In the genomic region with DNA sequence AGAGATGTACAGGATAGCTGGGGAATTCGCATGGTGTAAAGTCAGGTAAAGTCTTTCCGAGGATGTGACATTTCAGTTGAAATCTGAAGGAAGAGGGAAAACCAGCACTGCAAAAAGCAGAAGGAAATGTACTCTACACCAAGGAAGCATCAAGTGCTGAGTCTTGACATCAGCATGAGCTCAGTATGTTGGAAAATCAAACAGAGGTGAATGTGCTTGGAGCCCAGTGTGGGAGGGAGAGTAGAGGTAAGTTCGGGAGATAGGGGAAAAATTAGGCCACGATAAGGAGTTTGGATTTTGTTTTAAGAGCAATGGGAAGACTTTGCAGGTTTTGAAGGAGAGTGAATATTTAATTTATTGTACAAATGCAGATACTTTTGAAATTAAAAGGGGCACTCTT, we compare ENCODE assay signal across 8 cellular contexts.
"Had no signal": no experiment of that assay in that cellular context is flagged by ENCODE, and none has a peak within 500 bp of the region (broad histone marks: within the 10 kb centered on the region; RNA-seq: fewer than 3 reads in every experiment).

No MANE protein-coding gene starts in this region.

- FAIRE-seq: G401.6, GM12878, GM12891, GM12892, GM18507, GM19239 had no signal

- ATAC-seq: GM12878 had no signal

- H3K4me3 ChIP-seq: GM12878 had no signal

- DNase-seq: GDM1, GF-D8 had no signal
